ENCODE assay signal across 12 cellular contexts in the genomic region with DNA sequence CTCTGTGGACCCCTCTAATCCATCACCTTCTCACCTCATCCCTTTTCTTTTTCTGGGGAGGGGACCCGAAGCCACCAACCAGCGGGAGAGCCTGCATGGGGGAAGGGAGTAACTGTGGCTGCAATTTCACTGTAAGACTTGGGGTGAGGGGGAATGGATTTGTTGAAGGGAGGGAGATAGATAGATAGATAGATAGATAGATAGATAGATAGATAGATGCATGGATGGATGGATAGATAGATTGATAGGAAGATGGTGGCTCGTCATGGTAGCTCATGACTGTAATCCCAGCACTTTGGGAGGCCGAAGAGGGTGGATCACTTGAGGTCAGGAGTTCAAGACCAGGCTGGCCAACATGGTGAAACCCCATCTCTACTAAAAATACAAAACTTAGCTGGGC. TPM values are rescaled to one million over a fixed set of nuclear protein-coding genes. Genes with fewer than 3 reads are reported as not detected.
DNase-seq lines count a peak whose midpoint lies in the region; ATAC-seq, FAIRE-seq and TF ChIP-seq lines count a peak whose summit lies in the region.
"Not testable (repeated sequence)": the region's sequence is repeated elsewhere in the genome, so short reads cannot be mapped to it uniquely, and the experiment has no call there.
"Had no signal": no experiment of that assay in that cellular context is flagged by ENCODE, and none has a peak within 500 bp of the region (broad histone marks: within the 10 kb centered on the region; RNA-seq: fewer than 3 reads in every experiment).

No MANE protein-coding gene starts in this region.

- TF ChIP-seq POLR2A in Peyer's patch (IDR thresholded peaks at IDR 0.05); transverse colon (IDR thresholded peaks at IDR 0.05): not testable (repeated sequence)

- H3K9me3 Mint-ChIP-seq in Caco-2 (ENCODE audit: unreplicated experiment): not testable (repeated sequence)

- not testable (repeated sequence) for BruUV-seq in Caco-2 (replicated peaks; lab: Mats Ljungman, UMichigan)

- peaks cover 38% of the 10 kb centered on the region for H3K36me3 Mint-ChIP-seq in Caco-2 (ENCODE audit: insufficient read depth, unreplicated experiment)

- POLR2A ChIA-PET in Caco-2 (lab: Charles Lee): not testable (repeated sequence)

- not testable (repeated sequence) for TF ChIP-seq CTCF in Caco-2 (IDR thresholded peaks at IDR 0.05; ENCODE audit: insufficient read depth in 1 of 2, low read depth in 1 of 2, low read length in 1 of 2, severe bottlenecking in 1 of 2, unreplicated experiment in 1 of 2); Peyer's patch (IDR thresholded peaks at IDR 0.05); colonic mucosa (IDR thresholded peaks at IDR 0.05); pancreas (IDR thresholded peaks at IDR 0.05); transverse colon (IDR thresholded peaks at IDR 0.05)

- H3K27me3 ChIP-seq in Caco-2 (replicated peaks; ENCODE audit: control insufficient read depth, insufficient read depth, low read length); Peyer's patch; colonic mucosa; iPS-15b (ENCODE audit: control insufficient read depth, insufficient read depth, low read length); mucosa of rectum (ENCODE audit: control insufficient read depth in 2 of 2, insufficient read depth in 2 of 2, low read length in 2 of 2); pancreas: not testable (repeated sequence)
- H3K27me3 ChIP-seq in transverse colon: peaks cover 13% of the 10 kb centered on the region

- not testable (repeated sequence) for H3K4me1 ChIP-seq in Caco-2; colonic mucosa; iPS-15b (ENCODE audit: control insufficient read depth, insufficient read depth, low read length); pancreas
- H3K4me1 ChIP-seq in Peyer's patch: peaks cover 0 to 11% (median 8%) of the 10 kb centered on the region in 4 donors
- peaks cover 10 to 11% of the 10 kb centered on the region in 2 donors for H3K4me1 ChIP-seq in mucosa of rectum (ENCODE audit: control insufficient read depth in 2 of 2, insufficient read depth in 2 of 2, low read length in 2 of 2)
- peaks cover 0 to 19% (median 11%) of the 10 kb centered on the region in 4 donors for H3K4me1 ChIP-seq in transverse colon

- not testable (repeated sequence) for H3K27me3 Mint-ChIP-seq in Caco-2 (ENCODE audit: insufficient read depth, unreplicated experiment)

- H3K4me1 Mint-ChIP-seq in Caco-2 (ENCODE audit: low read depth, unreplicated experiment): peaks cover 11% of the 10 kb centered on the region

- not testable (repeated sequence) for H3K4me3 Mint-ChIP-seq in Caco-2 (ENCODE audit: unreplicated experiment)

- TF ChIP-seq EP300 in transverse colon (IDR thresholded peaks at IDR 0.05; ENCODE audit: low read depth): not testable (repeated sequence)

- not testable (repeated sequence) for DNase-seq in Caco-2, Peyer's patch, colonic mucosa, pancreas, transverse colon

- not testable (repeated sequence) for FAIRE-seq in pancreas (lab: Jason Lieb, UNC)

- ATAC-seq in pancreas: not testable (repeated sequence)

- H3K27ac Mint-ChIP-seq in Caco-2 (ENCODE audit: unreplicated experiment): peak overlapping the region; percentile 15

- in situ Hi-C loops in transverse colon (cut with MboI; ENCODE audit: low pct_ligation_motif_present in 1 of 4, low pct_unique_long_range_greater_than_20kb in 1 of 4, low sequenced_read_pairs in 3 of 4): not testable (repeated sequence)

- H3K27ac ChIP-seq in Peyer's patch (peak overlapping the region in 3 of 4 donors; percentile 63 to 68 (median 65)), colonic mucosa (peak overlapping the region; percentile 70), mucosa of rectum (ENCODE audit: low read depth in 2 of 2, low read length in 2 of 2) (peak overlapping the region; percentile 82 to 89), pancreas (peak overlapping the region in 2 of 4 donors; percentile 75 to 86), transverse colon (peak overlapping the region; percentile 71 to 98 (median 96))

- CTCF ChIA-PET in Caco-2 (lab: Charles Lee): interaction anchor here (0.6 kb wide), 1 partner anchor 161 kb away, joined by 4 read pairs; no protein-coding TSS in a partner anchor

- H3K36me3 ChIP-seq in Caco-2 (ENCODE audit: control insufficient read depth, insufficient read depth, low read length); Peyer's patch; colonic mucosa; iPS-15b (ENCODE audit: control insufficient read depth, insufficient read depth, low read length); mucosa of rectum (ENCODE audit: control insufficient read depth in 2 of 2, insufficient read depth in 2 of 2, low read length in 2 of 2); pancreas; transverse colon: not testable (repeated sequence)

- not testable (repeated sequence) for H3K9me3 ChIP-seq in Caco-2; Peyer's patch; colonic mucosa; iPS-15b (ENCODE audit: control insufficient read depth, insufficient read depth, low read length); mucosa of rectum (ENCODE audit: control insufficient read depth in 2 of 2, low read length in 2 of 2); pancreas; transverse colon

- 36 to 60% methylated on average over 4 of the region's 4 CpGs for WGBS in pancreas, 2 donors
- 43 to 56% methylated on average over 4 of the region's 4 CpGs for WGBS in transverse colon (ENCODE audit: low coverage in 1 of 2), 2 donors

- H3K9ac ChIP-seq in colonic mucosa (ENCODE audit: low read depth in 2 of 2, low read length in 2 of 2): peak overlapping the region; percentile 45 to 83
- H3K9ac ChIP-seq in iPS-15b (ENCODE audit: low read depth, low read length): not testable (repeated sequence)
- peak overlapping the region; percentile 81 to 86 for H3K9ac ChIP-seq in mucosa of rectum (ENCODE audit: low read depth in 1 of 2, low read length in 2 of 2)

- intact Hi-C loops in Caco-2 (cut with micrococcal nuclease; ENCODE audit: unreplicated experiment); colonic mucosa (cut with DNase I); pancreas (cut with DNase I); transverse colon (cut with DNase I; ENCODE audit: low total_unique reads): not testable (repeated sequence)

- not testable (repeated sequence) for H3K4me3 ChIP-seq in Caco-2 (ENCODE audit: low read depth, low read length)
- H3K4me3 ChIP-seq in Peyer's patch (peak overlapping the region in 2 of 4 donors; percentile 87 to 88), colonic mucosa (peak overlapping the region; percentile 77), iPS-15b (ENCODE audit: low read depth, low read length) (peak overlapping the region; percentile 19), mucosa of rectum (ENCODE audit: low read length in 2 of 2) (peak overlapping the region; percentile 80 to 82), pancreas (peak overlapping the region in 3 of 4 donors; percentile 56 to 94 (median 94)), transverse colon (peak overlapping the region in 3 of 4 donors; percentile 84 to 100 (median 95))

RNA-seq across cellular contexts. Expression of a gene that starts 3.1 kb away (rescaled TPM):
- total RNA-seq in Caco-2 (2022): 15.3 and 19.0 TPM in 2 replicates
- 10 to 100 TPM in 3 of 4 donors, 1 to 10 TPM in 1; 9.1 to 17.0 (median 10.6) TPM for total RNA-seq in Peyer's patch
- 10 to 100 TPM; 48.5 to 55.9 TPM for total RNA-seq in colonic mucosa
- total RNA-seq in pancreas: 10 to 100 TPM; 20.6 to 45.0 (median 28.3) TPM
- polyA plus RNA-seq in pancreas: 10 to 100 TPM; 19.8 to 24.1 TPM
- 10 to 100 TPM in 2 of 4 donors, 1 to 10 TPM in 2; 1.9 to 24.4 (median 9.2) TPM for total RNA-seq in transverse colon
- total RNA-seq: CD4-positive, alpha-beta T cell had no signal
- polyA plus RNA-seq: BJ, IgD-negative memory B cell had no signal

RNA-seq across cellular contexts. Expression of a gene that starts 4.3 kb away (rescaled TPM):
- total RNA-seq in Caco-2 (2022) (81.8 and 85.0 TPM in 2 replicates), Peyer's patch (100 to 1,000 TPM in 1 of 4 donors, 10 to 100 TPM in 3; 44.0 to 158 (median 90.3) TPM), colonic mucosa (100 to 1,000 TPM in 1 of 2 donors, 10 to 100 TPM in 1; 55.7 to 101 TPM), pancreas (10 to 100 TPM; 25.7 to 44.7 (median 28.5) TPM), transverse colon (100 to 1,000 TPM in 2 of 4 donors, 10 to 100 TPM in 2; 35.2 to 189 (median 81.9) TPM)
- polyA plus RNA-seq in pancreas: 100 to 1,000 TPM; 133 to 142 TPM

RNA-seq across cellular contexts. Expression of a gene that starts 18.7 kb away (rescaled TPM):
- total RNA-seq in Caco-2 (2022) (27.6 and 29.2 TPM in 2 replicates), Peyer's patch (10 to 100 TPM; 18.2 to 26.4 (median 23.1) TPM), colonic mucosa (10 to 100 TPM; 20.3 to 29.7 TPM), pancreas (10 to 100 TPM; 10.0 to 19.4 (median 14.7) TPM), transverse colon (10 to 100 TPM; 24.9 to 34.1 (median 29.5) TPM)
- 10 to 100 TPM; 13.3 to 21.5 TPM for polyA plus RNA-seq in pancreas

RNA-seq across cellular contexts. Expression of a gene that starts 35.2 kb away (rescaled TPM):
- total RNA-seq in Caco-2 (2022) (15.8 and 18.1 TPM in 2 replicates), Peyer's patch (10 to 100 TPM in 3 of 4 donors, 1 to 10 TPM in 1; 4.1 to 17.7 (median 14.2) TPM), colonic mucosa (1 to 10 TPM; 8.9 to 9.0 TPM), pancreas (1 to 10 TPM; 3.6 to 5.6 (median 4.4) TPM), transverse colon (10 to 100 TPM in 2 of 4 donors, 1 to 10 TPM in 2; 5.5 to 26.9 (median 8.9) TPM)
- polyA plus RNA-seq in pancreas: 1 to 10 TPM; 5.2 to 6.9 TPM

RNA-seq across cellular contexts. Expression of a gene that starts 47.3 kb away (rescaled TPM):
- total RNA-seq in Caco-2 (2022): not detected in 2 replicates
- total RNA-seq in Peyer's patch: not detected
- total RNA-seq in colonic mucosa: not detected
- total RNA-seq in pancreas: not detected
- not detected for polyA plus RNA-seq in pancreas
- total RNA-seq in transverse colon: not detected
- total RNA-seq: CD4-positive, alpha-beta T cell; H7 had no signal
- polyA plus RNA-seq: A549, BJ, IgD-negative memory B cell had no signal
